In genomic region chr14:32933623-32933942, GRCh38 we compare ENCODE assay signal across 9 cellular contexts. TPM values are rescaled to one million over a fixed set of nuclear protein-coding genes. Genes with fewer than 3 reads are reported as not detected.
DNase-seq lines count a peak whose midpoint lies in the region; ATAC-seq and TF ChIP-seq lines count a peak whose summit lies in the region.
"Had no signal": no experiment of that assay in that cellular context is flagged by ENCODE, and none has a peak within 500 bp of the region (broad histone marks: within the 10 kb centered on the region; RNA-seq: fewer than 3 reads in every experiment).

No MANE protein-coding gene starts in this region.

- H3K4me1 Mint-ChIP-seq in natural killer cell: peaks cover 0 to 6% of the 10 kb centered on the region in 2 donors

- DNase-seq in Right ventricle myocardium superior (no peak), cardiac septum (ENCODE audit: low spot score) (no peak), dorsolateral prefrontal cortex (no peak), COLO829 (ENCODE audit: low spot score) (no peak), NCI-H526 treated with DMSO at 0.1 percent for 48 hours (lab: John Stamatoyannopoulos, UW) (no peak), natural killer cell (no peak)
- DNase-seq: T-helper 1 cell had no signal

- no peaks in the 10 kb centered on the region for H3K9me3 ChIP-seq in muscle layer of colon (ENCODE audit: low read length)

- no peaks in the 10 kb centered on the region for H3K36me3 ChIP-seq in muscle layer of colon (ENCODE audit: insufficient read depth, low read length)

- peaks cover 20% of the 10 kb centered on the region for H3K4me1 ChIP-seq in muscle layer of colon (ENCODE audit: insufficient read depth, low read length)

- intact Hi-C loops in Right ventricle myocardium superior (cut with DNase I) (loop anchor here (10.0 kb wide), 1 partner anchor 219 kb away; no protein-coding TSS in a partner anchor), cardiac septum (cut with DNase I) (loop anchor here (10.0 kb wide), 1 partner anchor 229 kb away; no protein-coding TSS in a partner anchor), dorsolateral prefrontal cortex (cut with DNase I) (loop anchor here (2.0 to 10.0 kb wide), 5 partner anchors 37 to 861 kb away; no protein-coding TSS in a partner anchor), natural killer cell (cut with micrococcal nuclease) (no loop called here)

- TF ChIP-seq CTCF in dorsolateral prefrontal cortex (IDR thresholded peaks at IDR 0.05 in 54 of 56, conservative IDR thresholded peaks at IDR 0.05 in 2 of 56; ENCODE audit: low read depth in 1 of 56, partially characterized antibody in 56 of 56) (peak in 8 of 56 donors; percentile 2 to 26 (median 11)), natural killer cell (IDR thresholded peaks at IDR 0.05) (no peak)

- no peak overlapping the region for H3K27ac Mint-ChIP-seq in natural killer cell

- H3K4me3 Mint-ChIP-seq in natural killer cell: no peak overlapping the region

- H3K36me3 Mint-ChIP-seq in natural killer cell: no peaks in the 10 kb centered on the region

- peaks cover 22 to 38% of the 10 kb centered on the region in 2 donors for H3K27me3 Mint-ChIP-seq in natural killer cell (ENCODE audit: low read depth in 2 of 2)

- H3K9me3 Mint-ChIP-seq in natural killer cell: peaks cover 0 to 2% of the 10 kb centered on the region in 2 donors

- H3K27ac ChIP-seq in dorsolateral prefrontal cortex (peak overlapping the region in 57 of 59 donors; percentile 1 to 96 (median 83)), muscle layer of colon (ENCODE audit: low read depth, low read length) (no peak overlapping the region)

- ATAC-seq in Right ventricle myocardium superior (ENCODE audit: poor library complexity): peak; percentile 4
- ATAC-seq in natural killer cell: no peak
- no peak for ATAC-seq in HG02763 (IDR thresholded peaks at IDR 0.05; ENCODE audit: unreplicated experiment)

- H3K27me3 ChIP-seq in dorsolateral prefrontal cortex (peaks cover 0 to 10% (median 0%) of the 10 kb centered on the region in 45 donors), muscle layer of colon (ENCODE audit: control insufficient read depth in 1 of 2, insufficient read depth in 2 of 2, low read length in 2 of 2) (peaks cover 6 to 9% of the 10 kb centered on the region in 2 donors)

- H3K4me3 ChIP-seq in dorsolateral prefrontal cortex (peak overlapping the region; percentile 48 to 79 (median 68)), muscle layer of colon (ENCODE audit: low read depth in 1 of 2, low read length in 2 of 2) (peak overlapping the region; percentile 41 to 77)

- no peak overlapping the region for H3K9ac ChIP-seq in muscle layer of colon (ENCODE audit: low read length)

RNA-seq across cellular contexts. Expression of gene NPAS3, which starts 5.1 kb away (rescaled TPM):
- 1.7 TPM for total RNA-seq in Right ventricle myocardium superior
- total RNA-seq in cardiac septum: 4.9 TPM
- total RNA-seq in dorsolateral prefrontal cortex: 100 to 1,000 TPM in 2 of 120 experiments, 10 to 100 TPM in 118; 39.6 to 118 (median 65.9) TPM
- not detected for total RNA-seq in natural killer cell
